In the genomic region with DNA sequence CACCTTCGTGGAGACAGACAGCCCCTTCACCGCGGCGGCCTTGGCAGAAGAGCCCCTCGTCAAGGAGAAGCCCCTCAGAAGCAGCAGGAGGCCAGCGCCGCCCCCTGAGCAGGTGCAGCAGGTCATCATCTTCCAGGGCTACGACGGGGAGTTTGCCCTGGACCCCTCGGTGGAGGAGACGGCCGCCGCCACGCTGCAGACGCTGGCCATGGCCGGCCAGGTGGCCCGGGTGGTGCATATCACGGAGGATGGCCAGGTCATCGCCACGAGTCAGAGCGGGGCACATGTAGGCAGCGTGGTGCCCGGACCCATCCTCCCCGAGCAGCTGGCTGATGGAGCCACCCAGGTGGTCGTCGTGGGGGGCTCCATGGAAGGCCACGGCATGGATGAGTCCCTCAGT, we compare ENCODE assay signal across 18 cellular contexts.
DNase-seq lines count a peak whose midpoint lies in the region; ATAC-seq lines count a peak whose summit lies in the region.
"Had no signal": no experiment of that assay in that cellular context is flagged by ENCODE, and none has a peak within 500 bp of the region (broad histone marks: within the 10 kb centered on the region; RNA-seq: fewer than 3 reads in every experiment).

No MANE protein-coding gene starts in this region.

- intact Hi-C loops in sciatic nerve (cut with DNase I): no loop called here

- H3K4me1 Mint-ChIP-seq in stimulated activated naive CD8-positive, alpha-beta T cell treated with anti-CD3 and anti-CD28 coated beads, Interleukin-15, amount 100 ng/mL, for 72 hours: peaks cover 12% of the 10 kb centered on the region

- no peak for DNase-seq in stimulated activated naive CD8-positive, alpha-beta T cell treated with anti-CD3 and anti-CD28 coated beads, Interleukin-15, amount 100 ng/mL, for 72 hours
- no peak for DNase-seq in stimulated activated naive CD8-positive, alpha-beta T cell treated with anti-CD3 and anti-CD28 coated beads, Interleukin-15, Interleukin-2, amounts not matched to agents 100 U/mL and 50 U/mL, for 24 hours
- DNase-seq in mesenteric fat pad (ENCODE audit: low spot score): peak; percentile 75
- no peak for DNase-seq in sciatic nerve (ENCODE audit: low spot score)
- DNase-seq in superior temporal gyrus (ENCODE audit: extremely low spot score): no peak
- DNase-seq in midbrain (lab: John Stamatoyannopoulos, UW): no peak
- DNase-seq: 8988T; Calu3; CD4-positive, alpha-beta memory T cell; DMS 273 treated with DMSO at 0.1 percent for 48 hours; DMS53; DND-41; EL; GM23248; HCEC 1CT had no signal

- ATAC-seq in stimulated activated naive CD8-positive, alpha-beta T cell treated with anti-CD3 and anti-CD28 coated beads, Interleukin-15, amount 100 ng/mL, for 72 hours: peak; percentile 38
- ATAC-seq in stimulated activated naive CD8-positive, alpha-beta T cell treated with anti-CD3 and anti-CD28 coated beads, Interleukin-15, Interleukin-2, amounts not matched to agents 100 U/mL and 50 U/mL, for 24 hours: no peak
- ATAC-seq in sciatic nerve (peak; percentile 22), GM18498 (IDR thresholded peaks at IDR 0.05; ENCODE audit: unreplicated experiment) (no peak)
- ATAC-seq: GM12878 had no signal

- no peak overlapping the region for H3K4me3 Mint-ChIP-seq in stimulated activated naive CD8-positive, alpha-beta T cell treated with anti-CD3 and anti-CD28 coated beads, Interleukin-15, amount 100 ng/mL, for 72 hours
- H3K4me3 Mint-ChIP-seq: CD14-positive monocyte; CD4-positive, alpha-beta memory T cell had no signal

- H3K9me3 Mint-ChIP-seq in stimulated activated naive CD8-positive, alpha-beta T cell treated with anti-CD3 and anti-CD28 coated beads, Interleukin-15, amount 100 ng/mL, for 72 hours: no peaks in the 10 kb centered on the region

- no peak overlapping the region for H3K27ac Mint-ChIP-seq in stimulated activated naive CD8-positive, alpha-beta T cell treated with anti-CD3 and anti-CD28 coated beads, Interleukin-15, amount 100 ng/mL, for 72 hours
- H3K27ac Mint-ChIP-seq: CD4-positive, alpha-beta memory T cell had no signal

- no peaks in the 10 kb centered on the region for H3K27me3 Mint-ChIP-seq in stimulated activated naive CD8-positive, alpha-beta T cell treated with anti-CD3 and anti-CD28 coated beads, Interleukin-15, amount 100 ng/mL, for 72 hours
- H3K27me3 Mint-ChIP-seq: CD4-positive, alpha-beta memory T cell had no signal

Comparison
In these comparisons a context has a peak if more than half of its experiments do, and no peak if none do; other contexts are left out.
1. ATAC-seq: peak in stimulated activated naive CD8-positive, alpha-beta T cell treated with anti-CD3 and anti-CD28 coated beads, Interleukin-15, amount 100 ng/mL, for 72 hours (single experiment) and sciatic nerve (single experiment); none in stimulated activated naive CD8-positive, alpha-beta T cell treated with anti-CD3 and anti-CD28 coated beads, Interleukin-15, Interleukin-2, amounts not matched to agents 100 U/mL and 50 U/mL, for 24 hours (single experiment) and GM18498 (single experiment).